ENCODE assay signal across 20 cellular contexts in genomic region chr11:76219243-76219642, GRCh38. TPM values are rescaled to one million over a fixed set of nuclear protein-coding genes. Genes with fewer than 3 reads are reported as not detected.
"Had no signal": no experiment of that assay in that cellular context is flagged by ENCODE, and none has a peak within 500 bp of the region (broad histone marks: within the 10 kb centered on the region; RNA-seq: fewer than 3 reads in every experiment).

No MANE protein-coding gene starts in this region.

- FAIRE-seq: RCC 7860 had no signal

- H3K27ac ChIP-seq: KMS-11 had no signal

- H3K4me2 ChIP-seq: KMS-11, SK-N-SH had no signal

- DNase-seq: IMR-90, Kasumi-1, MM.1S, NCI-H1092 treated with DMSO at 0.1 percent for 48 hours, NCI-H1436, NCI-H1694, NCI-H187 treated with DMSO at 0.1 percent for 48 hours, NCI-H2029 treated with DMSO at 0.1 percent for 48 hours, NCI-H2107, NCI-H2227 treated with DMSO at 0.1 percent for 48 hours, NCI-H524, NCI-H526 treated with DMSO at 0.1 percent for 48 hours, NCI-H774, RPMI8226, SHP77, SK-N-SH, SW 1271, T-helper 1 cell had no signal

- H3K9ac ChIP-seq: KMS-11, SK-N-SH had no signal

- H3K9me3 ChIP-seq: SK-N-SH had no signal

RNA-seq across cellular contexts. Expression of gene WNT11, which starts 12.9 kb away (rescaled TPM):
- total RNA-seq: IMR-90 had no signal
